14 cellular contexts compared by ENCODE assay signal in genomic region chr10:50464004-50464409, GRCh38.
DNase-seq lines count a peak whose midpoint lies in the region; ATAC-seq, FAIRE-seq and TF ChIP-seq lines count a peak whose summit lies in the region.
"Had no signal": no experiment of that assay in that cellular context is flagged by ENCODE, and none has a peak within 500 bp of the region (broad histone marks: within the 10 kb centered on the region; RNA-seq: fewer than 3 reads in every experiment).

No MANE protein-coding gene starts in this region.

- H3K36me3 ChIP-seq in right lobe of liver = peaks cover 0 to 4% (median 2%) of the 10 kb centered on the region in 4 donors
- peaks cover 0 to 12% of the 10 kb centered on the region in 2 experiments; a peak in 1 of 5 replicates for H3K36me3 ChIP-seq in HepG2 (replicated peaks in 1 of 2; ENCODE audit: control insufficient read depth in 1 of 2, insufficient read depth in 2 of 2, low read length in 2 of 2)
- no peaks in the 10 kb centered on the region for H3K36me3 ChIP-seq in fibroblast of lung (ENCODE audit: control insufficient read depth, insufficient read depth, low read length)
- H3K36me3 ChIP-seq in aorta (ENCODE audit: control insufficient read depth in 1 of 2, insufficient read depth in 2 of 2, low read length in 1 of 2) = peaks cover 4% of the 10 kb centered on the region in 2 donors
- peaks cover 0 to 23% (median 10%) of the 10 kb centered on the region in 6 donors for H3K36me3 ChIP-seq in spleen

- TF ChIP-seq RAD21 in HepG2 (CRISPR knock-in tag; IDR thresholded peaks at IDR 0.05) = no peak

- no peaks in the 10 kb centered on the region for H4K20me1 ChIP-seq in HepG2 (ENCODE audit: insufficient read depth, low read length)
- H4K20me1 ChIP-seq in fibroblast of lung (ENCODE audit: control insufficient read depth, extremely low read depth, insufficient read depth, low read length) = no peaks in the 10 kb centered on the region

- no peak overlapping the region for H3K27ac ChIP-seq in right lobe of liver
- no peak overlapping the region for H3K27ac ChIP-seq in HepG2 (ENCODE audit: extremely low read length, insufficient read depth, low read length)
- H3K27ac ChIP-seq in fibroblast of lung (ENCODE audit: insufficient read depth, low read length) = no peak overlapping the region
- H3K27ac ChIP-seq in aorta (ENCODE audit: low read depth in 1 of 2, low read length in 2 of 2) = no peak overlapping the region
- H3K27ac ChIP-seq in spleen = no peak overlapping the region

- no peak for TF ChIP-seq CTCF in right lobe of liver (IDR thresholded peaks at IDR 0.05)
- no peak for TF ChIP-seq CTCF in HepG2 (CRISPR knock-in tag; IDR thresholded peaks at IDR 0.05)
- TF ChIP-seq CTCF in fibroblast of lung (conservative IDR thresholded peaks at IDR 0.05 in 1 of 2, IDR thresholded peaks at IDR 0.05 in 1 of 2; ENCODE audit: low read depth in 1 of 2, low read length in 2 of 2) = no peak
- TF ChIP-seq CTCF in WTC11 (IDR thresholded peaks at IDR 0.05) = no peak
- no peak for TF ChIP-seq CTCF in spleen (IDR thresholded peaks at IDR 0.05 in 8 of 11, conservative IDR thresholded peaks at IDR 0.05 in 3 of 11)

- no peak for DNase-seq in right lobe of liver
- DNase-seq in HepG2 (ENCODE audit: low spot score) = no peak
- peak; percentile 48 to 70 for DNase-seq in NOMO-1 (lab: John Stamatoyannopoulos, UW; ENCODE audit: unreplicated experiment in 2 of 2)
- DNase-seq in fibroblast of lung (ENCODE audit: low read depth in 2 of 2) = peak; percentile 29 to 40
- DNase-seq in aorta = peak in 1 of 2 donors; percentile 42
- no peak for DNase-seq in WTC11 (ENCODE audit: low spot score)
- no peak for DNase-seq in spleen
- DNase-seq: NCI-H1694; stimulated activated CD4-positive, alpha-beta T cell treated with anti-CD3 and anti-CD28 coated beads, Interleukin-2, amount 100 ng/mL, for 48 hours had no signal

- H3K9me3 ChIP-seq in right lobe of liver = no peaks in the 10 kb centered on the region
- H3K9me3 ChIP-seq in HepG2 (ENCODE audit: low read length) = no peaks in the 10 kb centered on the region
- H3K9me3 ChIP-seq in fibroblast of lung (ENCODE audit: control insufficient read depth, insufficient read depth, low read depth, low read length) = no peaks in the 10 kb centered on the region
- H3K9me3 ChIP-seq in aorta (ENCODE audit: control insufficient read depth, low read length) = no peaks in the 10 kb centered on the region
- H3K9me3 ChIP-seq in spleen = no peaks in the 10 kb centered on the region
- H3K9me3 ChIP-seq: mucosa of descending colon had no signal

- H3K27me3 Mint-ChIP-seq in WTC11 (ENCODE audit: low read depth) = no peaks in the 10 kb centered on the region
- no peaks in the 10 kb centered on the region for H3K27me3 Mint-ChIP-seq in activated T-helper 17 cell treated with anti-CD3 and anti-CD28 coated beads, Interleukin-2, amount 50 U/mL, for 72 hours

- peak in 3 of 4 donors; percentile 56 to 65 (median 61) for ATAC-seq in right lobe of liver
- ATAC-seq in HepG2 = no peak
- ATAC-seq in aorta (ENCODE audit: low FRiP score) = peak; percentile 36
- no peak for ATAC-seq in WTC11
- no peak for ATAC-seq in activated T-helper 17 cell treated with anti-CD3 and anti-CD28 coated beads, Interleukin-2, amount 50 U/mL, for 72 hours (replicated peaks)
- ATAC-seq: mucosa of descending colon; stimulated activated effector memory CD8-positive, alpha-beta T cell treated with anti-CD3 and anti-CD28 coated beads, Interleukin-12 subunit alpha, Interleukin-12 subunit beta, amount 100 ng/mL, for 72 hours had no signal

- BruUV-seq in HepG2 (replicated peaks; lab: Mats Ljungman, UMichigan) = no TSS peak

- peaks cover 0 to 10% (median 0%) of the 10 kb centered on the region in 4 donors for H3K4me1 ChIP-seq in right lobe of liver
- H3K4me1 ChIP-seq in HepG2 (ENCODE audit: insufficient read depth, low read length) = peaks cover 3% of the 10 kb centered on the region
- H3K4me1 ChIP-seq in fibroblast of lung (ENCODE audit: control insufficient read depth, extremely low read depth, insufficient read depth, low read length) = no peaks in the 10 kb centered on the region
- H3K4me1 ChIP-seq in aorta (ENCODE audit: control insufficient read depth in 1 of 2, insufficient read depth in 2 of 2, low read length in 2 of 2) = no peaks in the 10 kb centered on the region
- peaks cover 0 to 38% (median 6%) of the 10 kb centered on the region in 6 donors for H3K4me1 ChIP-seq in spleen

- H2AFZ ChIP-seq in HepG2 (ENCODE audit: low read length) (no peak overlapping the region), fibroblast of lung (ENCODE audit: low read length) (no peak overlapping the region)

- TF ChIP-seq POLR2A in right lobe of liver (IDR thresholded peaks at IDR 0.05) = no peak
- TF ChIP-seq POLR2A in HepG2 (IDR thresholded peaks at IDR 0.05; ENCODE audit: insufficient read depth in 1 of 2, low read depth in 2 of 2, low read length in 2 of 2) = no peak
- no peak for TF ChIP-seq POLR2A in spleen (IDR thresholded peaks at IDR 0.05)

- no peak overlapping the region for H3K4me3 ChIP-seq in right lobe of liver
- H3K4me3 ChIP-seq in HepG2 (replicated peaks in 1 of 3; ENCODE audit: insufficient read depth in 1 of 3, low read depth in 2 of 3, low read length in 3 of 3) = no peak overlapping the region
- H3K4me3 ChIP-seq in fibroblast of lung (replicated peaks in 1 of 4; ENCODE audit: control extremely low read depth in 1 of 4, insufficient read depth in 1 of 4, low read depth in 3 of 4, low read length in 4 of 4) = no peak overlapping the region
- no peak overlapping the region for H3K4me3 ChIP-seq in aorta (ENCODE audit: low read length in 2 of 2)
- no peak overlapping the region for H3K4me3 ChIP-seq in spleen
- H3K4me3 ChIP-seq: mucosa of descending colon had no signal

- no peak for TF ChIP-seq EP300 in HepG2 (IDR thresholded peaks at IDR 0.05; ENCODE audit: low read depth in 2 of 2, low read length in 2 of 2)
- TF ChIP-seq EP300 in HepG2 (CRISPR knock-in tag; IDR thresholded peaks at IDR 0.05; ENCODE audit: borderline replicate concordance) = no peak

- H3K9me3 Mint-ChIP-seq in WTC11 = no peaks in the 10 kb centered on the region
- no peaks in the 10 kb centered on the region for H3K9me3 Mint-ChIP-seq in activated T-helper 17 cell treated with anti-CD3 and anti-CD28 coated beads, Interleukin-2, amount 50 U/mL, for 72 hours
- H3K9me3 Mint-ChIP-seq: stimulated activated effector memory CD8-positive, alpha-beta T cell treated with anti-CD3 and anti-CD28 coated beads, Interleukin-12 subunit alpha, Interleukin-12 subunit beta, amount 100 ng/mL, for 72 hours; T-helper 1 cell treated with Interleukin-12 subunit alpha and Interleukin-12 subunit beta and Interleukin-4 antibody, amounts not matched to agents 30 μg/mL and 1 μg/mL, for 36 hours had no signal

- CTCF ChIA-PET in HepG2 (lab: Yijun Ruan, JAX; ENCODE audit: low intra/inter-chr PET ratio, low total read pairs) (no interaction called here), WTC11 (lab: Charles Lee) (no interaction called here)

- H3K4me1 Mint-ChIP-seq in WTC11 = peaks cover 11% of the 10 kb centered on the region
- peaks cover 11% of the 10 kb centered on the region for H3K4me1 Mint-ChIP-seq in activated T-helper 17 cell treated with anti-CD3 and anti-CD28 coated beads, Interleukin-2, amount 50 U/mL, for 72 hours

- no peak for FAIRE-seq in HepG2 (lab: Jason Lieb, UNC)
- FAIRE-seq: frontal cortex had no signal

- intact Hi-C loops in right lobe of liver (cut with DNase I) (no loop called here), HepG2 (cut with micrococcal nuclease; ENCODE audit: unreplicated experiment) (no loop called here), aorta (cut with DNase I) (no loop called here), spleen (cut with DNase I; ENCODE audit: low total_unique reads) (no loop called here)

- H3K4me3 Mint-ChIP-seq in WTC11 = no peak overlapping the region
- H3K4me3 Mint-ChIP-seq in activated T-helper 17 cell treated with anti-CD3 and anti-CD28 coated beads, Interleukin-2, amount 50 U/mL, for 72 hours = no peak overlapping the region
- H3K4me3 Mint-ChIP-seq: stimulated activated effector memory CD8-positive, alpha-beta T cell treated with anti-CD3 and anti-CD28 coated beads, Interleukin-12 subunit alpha, Interleukin-12 subunit beta, amount 100 ng/mL, for 72 hours; T-helper 1 cell treated with Interleukin-12 subunit alpha and Interleukin-12 subunit beta and Interleukin-4 antibody, amounts not matched to agents 30 μg/mL and 1 μg/mL, for 36 hours had no signal

- H3K27me3 ChIP-seq in right lobe of liver (no peaks in the 10 kb centered on the region), HepG2 (ENCODE audit: control insufficient read depth in 1 of 2, insufficient read depth in 2 of 2, low read length in 2 of 2) (no peaks in the 10 kb centered on the region), fibroblast of lung (ENCODE audit: control insufficient read depth, insufficient read depth, low read length) (no peaks in the 10 kb centered on the region), aorta (ENCODE audit: control insufficient read depth in 1 of 2, insufficient read depth in 2 of 2, low read length in 1 of 2) (no peaks in the 10 kb centered on the region), spleen (replicated peaks in 1 of 7) (no peaks in the 10 kb centered on the region)

- no peak overlapping the region for H3K27ac Mint-ChIP-seq in WTC11
- H3K27ac Mint-ChIP-seq in activated T-helper 17 cell treated with anti-CD3 and anti-CD28 coated beads, Interleukin-2, amount 50 U/mL, for 72 hours = no peak overlapping the region
- H3K27ac Mint-ChIP-seq: stimulated activated effector memory CD8-positive, alpha-beta T cell treated with anti-CD3 and anti-CD28 coated beads, Interleukin-12 subunit alpha, Interleukin-12 subunit beta, amount 100 ng/mL, for 72 hours; T-helper 1 cell treated with Interleukin-12 subunit alpha and Interleukin-12 subunit beta and Interleukin-4 antibody, amounts not matched to agents 30 μg/mL and 1 μg/mL, for 36 hours had no signal

- POLR2A ChIA-PET in HepG2 (lab: Yijun Ruan, JAX) (no interaction called here), WTC11 (lab: Charles Lee) (no interaction called here)

- H3K36me3 Mint-ChIP-seq in WTC11 = peaks cover 8% of the 10 kb centered on the region
- H3K36me3 Mint-ChIP-seq in activated T-helper 17 cell treated with anti-CD3 and anti-CD28 coated beads, Interleukin-2, amount 50 U/mL, for 72 hours (ENCODE audit: low read depth) = peaks cover 44% of the 10 kb centered on the region

- H3K4me2 ChIP-seq in HepG2 (ENCODE audit: low read depth, low read length) (no peak overlapping the region), fibroblast of lung (ENCODE audit: extremely low read depth, insufficient read depth, low read length) (no peak overlapping the region)

- H3K79me2 ChIP-seq in HepG2 (ENCODE audit: insufficient read depth, low read length) (no peaks in the 10 kb centered on the region), fibroblast of lung (ENCODE audit: control insufficient read depth, insufficient read depth, low read length) (no peaks in the 10 kb centered on the region)

- H3K9ac ChIP-seq in HepG2 (ENCODE audit: insufficient read depth, low read depth, low read length) (no peak overlapping the region), fibroblast of lung (ENCODE audit: insufficient read depth, low read length) (no peak overlapping the region)

- WGBS in right lobe of liver (ENCODE audit: insufficient coverage, low coverage, low lambda C conversion rate, missing lambda C conversion rate) = 42% methylated on average over 1 of the region's 1 CpG
- 64% methylated on average over 1 of the region's 1 CpG for WGBS in HepG2 (ENCODE audit: low lambda C conversion rate)
- WGBS in aorta, 2 donors = 95 to 98% methylated on average over 1 of the region's 1 CpG
- 57 to 93% (median 83%) methylated on average over 1 of the region's 1 CpG for WGBS in spleen, 5 donors

- in situ Hi-C loops in HepG2 (cut with HindIII; ENCODE audit: extremely low pct_ligation_motif_present, low pct_unique_long_range_greater_than_20kb) = no loop called here

Comparison
In these comparisons a context has a peak if more than half of its experiments do, and no peak if none do; other contexts are left out.
1. ATAC-seq: peak in right lobe of liver (3 of 4) and aorta (single experiment); none in HepG2 (single experiment), WTC11 (single experiment) and activated T-helper 17 cell treated with anti-CD3 and anti-CD28 coated beads, Interleukin-2, amount 50 U/mL, for 72 hours (single experiment).
2. DNase-seq: peak in NOMO-1 (2 of 2) and fibroblast of lung (2 of 2); none in right lobe of liver (0 of 3), HepG2 (single experiment), WTC11 (single experiment) and spleen (single experiment).